ENCODE assay signal across 3 cellular contexts in genomic region chr20:24919665-24920064, GRCh38. TPM values are rescaled to one million over a fixed set of nuclear protein-coding genes. Genes with fewer than 3 reads are reported as not detected.
"Had no signal": no experiment of that assay in that cellular context is flagged by ENCODE, and none has a peak within 500 bp of the region (broad histone marks: within the 10 kb centered on the region; RNA-seq: fewer than 3 reads in every experiment).

No MANE protein-coding gene starts in this region.

RNA-seq across cellular contexts. Expression of gene CST7, which starts 29.4 kb away (rescaled TPM):
- total RNA-seq: HepG2, IMR-90, SJSA1 had no signal
- polyA plus RNA-seq: HepG2, IMR-90 had no signal
